27 cellular contexts compared by ENCODE assay signal in genomic region chr15:22874256-22874655, GRCh38.
"Had no signal": no experiment of that assay in that cellular context is flagged by ENCODE, and none has a peak within 500 bp of the region (broad histone marks: within the 10 kb centered on the region; RNA-seq: fewer than 3 reads in every experiment).

No MANE protein-coding gene starts in this region.

- H3K4me1 ChIP-seq: neural progenitor cell, pancreas, prostate gland, tibial nerve, upper lobe of left lung, vagina had no signal

- H3K4me3 Mint-ChIP-seq: immature natural killer cell; mesothelial cell of epicardium; naive B cell; natural killer cell; nephron progenitor cell; neural progenitor cell; stimulated activated memory B cell treated with anti-CD40 and anti-IgM and Interleukin-4, amounts not matched to agents 10 μg/mL and 1 μg/mL and 100 μg/mL, for 72 hours; stimulated activated naive CD8-positive, alpha-beta T cell treated with anti-CD3 and anti-CD28 coated beads, Interleukin-15, amount 100 ng/mL, for 72 hours had no signal

- H3K4me1 Mint-ChIP-seq: immature natural killer cell; mesothelial cell of epicardium; natural killer cell; stimulated activated memory B cell treated with anti-CD40 and anti-IgM and Interleukin-4, amounts not matched to agents 10 μg/mL and 1 μg/mL and 100 μg/mL, for 72 hours; stimulated activated naive CD8-positive, alpha-beta T cell treated with anti-CD3 and anti-CD28 coated beads, Interleukin-15, amount 100 ng/mL, for 72 hours had no signal

- H3K27ac Mint-ChIP-seq: immature natural killer cell, natural killer cell, neural progenitor cell had no signal

- H3K4me3 ChIP-seq: left ventricle myocardium inferior, lung, neural progenitor cell, pancreas, prostate gland, tibial nerve, upper lobe of left lung, vagina had no signal

- ATAC-seq: natural killer cell; pancreas; right cardiac atrium; sciatic nerve; stimulated activated memory B cell treated with anti-CD40 and anti-IgM and Interleukin-4, amounts not matched to agents 10 μg/mL and 1 μg/mL and 100 μg/mL, for 72 hours; stimulated activated naive CD8-positive, alpha-beta T cell treated with anti-CD3 and anti-CD28 coated beads, Interleukin-15, amount 100 ng/mL, for 72 hours had no signal

- FAIRE-seq: islet of Langerhans, pancreas, small intestine had no signal

- DNase-seq: hypothalamus; immature natural killer cell; left ventricle myocardium inferior; mesendoderm; naive B cell; natural killer cell; nephron progenitor cell; right cardiac atrium; small intestine; stimulated activated CD4-positive, alpha-beta T cell treated with anti-CD3 and anti-CD28 coated beads, Interleukin-1b, Interleukin-23, amount 100 ng/mL, for 48 hours; stimulated activated CD4-positive, alpha-beta T cell treated with anti-CD3 and anti-CD28 coated beads, Interleukin-2, amount 100 ng/mL, for 48 hours; stimulated activated CD4-positive, alpha-beta T cell treated with anti-CD3 and anti-CD28 coated beads, Interleukin-4, amount 100 ng/mL, for 4 hours; stimulated activated CD8-positive, alpha-beta memory T cell treated with anti-CD3 and anti-CD28 coated beads, Interleukin-4, amount 100 ng/mL, for 48 hours; stimulated activated naive CD4-positive, alpha-beta T cell treated with Interleukin-2 at 50 U/mL for 16 hours; stimulated activated naive CD8-positive, alpha-beta T cell treated with anti-CD3 and anti-CD28 coated beads, Interleukin-15, amount 100 ng/mL, for 72 hours; substantia nigra; upper lobe of left lung had no signal

- H3K27me3 ChIP-seq: neural progenitor cell, pancreas, tibial nerve, upper lobe of left lung, vagina had no signal

- H3K9me3 ChIP-seq: pancreas, prostate gland, upper lobe of left lung, vagina had no signal

- H3K27ac ChIP-seq: neural progenitor cell, pancreas, prostate gland, tibial nerve, upper lobe of left lung, vagina had no signal

- H3K9ac ChIP-seq: neural progenitor cell had no signal

- H3K27me3 Mint-ChIP-seq: naive B cell; stimulated activated memory B cell treated with anti-CD40 and anti-IgM and Interleukin-4, amounts not matched to agents 10 μg/mL and 1 μg/mL and 100 μg/mL, for 72 hours; stimulated activated naive CD8-positive, alpha-beta T cell treated with anti-CD3 and anti-CD28 coated beads, Interleukin-15, amount 100 ng/mL, for 72 hours had no signal

- H3K36me3 ChIP-seq: prostate gland had no signal

- H2AFZ ChIP-seq: neural progenitor cell had no signal

- H3K9me3 Mint-ChIP-seq: natural killer cell; neural progenitor cell; stimulated activated memory B cell treated with anti-CD40 and anti-IgM and Interleukin-4, amounts not matched to agents 10 μg/mL and 1 μg/mL and 100 μg/mL, for 72 hours; stimulated activated naive CD8-positive, alpha-beta T cell treated with anti-CD3 and anti-CD28 coated beads, Interleukin-15, amount 100 ng/mL, for 72 hours had no signal

- H3K36me3 Mint-ChIP-seq: natural killer cell had no signal

- H3K4me2 ChIP-seq: neural progenitor cell had no signal
